Comparison of ENCODE assay signal across 39 cellular contexts in genomic region chr3:40628984-40629383, GRCh38.
"Had no signal": no experiment of that assay in that cellular context is flagged by ENCODE, and none has a peak within 500 bp of the region (broad histone marks: within the 10 kb centered on the region; RNA-seq: fewer than 3 reads in every experiment).

No MANE protein-coding gene starts in this region.

- H3K36me3 Mint-ChIP-seq: activated naive CD8-positive, alpha-beta T cell treated with anti-CD3 and anti-CD28 coated beads for 36 hours; activated naive CD8-positive, alpha-beta T cell treated with anti-CD3 and anti-CD28 coated beads, Interleukin-2, amount 10 ng/mL, durations not matched to agents 7 days and 5 days had no signal

- H3K27ac Mint-ChIP-seq: activated naive CD4-positive, alpha-beta T cell treated with anti-CD3 and anti-CD28 coated beads for 36 hours; activated naive CD4-positive, alpha-beta T cell treated with anti-CD3 and anti-CD28 coated beads, Interleukin-2, amount 10 ng/mL, durations not matched to agents 7 days and 5 days; activated naive CD4-positive, alpha-beta T cell treated with anti-CD3 and anti-CD28 coated beads, Interleukin-2, amount 50 U/mL, for 24 hours; activated naive CD4-positive, alpha-beta T cell treated with anti-CD3 and anti-CD28 coated beads, Interleukin-2, amount 50 U/mL, for 72 hours; activated naive CD8-positive, alpha-beta T cell; activated naive CD8-positive, alpha-beta T cell treated with anti-CD3 and anti-CD28 coated beads for 36 hours; activated naive CD8-positive, alpha-beta T cell treated with anti-CD3 and anti-CD28 coated beads, Interleukin-2, amount 10 ng/mL, durations not matched to agents 7 days and 5 days; activated naive CD8-positive, alpha-beta T cell treated with anti-CD3 and anti-CD28 coated beads, Interleukin-2, amount 50 U/mL, for 24 hours; activated T-cell treated with anti-CD3 and anti-CD28 coated beads, Interleukin-2, amount 50 U/mL, for 24 hours; activated T-cell treated with anti-CD3 and anti-CD28 coated beads, Interleukin-2, amount 50 U/mL, for 72 hours; activated T-helper 1 cell treated with anti-CD3 and anti-CD28 coated beads, Interleukin-12 subunit alpha, Interleukin-12 subunit beta, Interleukin-2, Interleukin-4 antibody, amounts not matched to agents 30 ng/mL and 10 ng/mL and 1 ng/mL, durations not matched to agents 14 hours and 24 hours and 36 hours; activated T-helper 17 cell treated with anti-CD3 and anti-CD28 coated beads, Interleukin-2, amount 50 U/mL, for 72 hours; activated T-helper 2 cell treated with anti-CD3 and anti-CD28 coated beads, Interferon-gamma antibody, Interleukin-2, Interleukin-4, amounts not matched to agents 10 μg/mL and 5 μg/mL and 100 μg/mL, durations not matched to agents 14 hours and 24 hours and 36 hours; brain had no signal

- DNase-seq: activated effector memory CD4-positive, alpha-beta T cell treated with anti-CD3 and anti-CD28 coated beads, Interleukin-2, amount 50 U/mL, for 16 hours; activated effector memory CD4-positive, alpha-beta T cell treated with Interleukin-2 at 50 U/mL for 16 hours; activated gamma-delta T cell; activated gamma-delta T cell treated with Interleukin-2 at 50 U/mL for 16 hours; activated naive CD4-positive, alpha-beta T cell; activated naive CD4-positive, alpha-beta T cell treated with anti-CD3 and anti-CD28 coated beads for 36 hours; activated naive CD4-positive, alpha-beta T cell treated with anti-CD3 and anti-CD28 coated beads, Interleukin-2, amount 10 ng/mL, durations not matched to agents 7 days and 5 days; activated naive CD4-positive, alpha-beta T cell treated with anti-CD3 and anti-CD28 coated beads, Interleukin-2, amount 50 U/mL, for 16 hours; activated naive CD4-positive, alpha-beta T cell treated with Interleukin-2 at 50 U/mL for 16 hours; activated naive CD8-positive, alpha-beta T cell treated with anti-CD3 and anti-CD28 coated beads for 36 hours; activated naive CD8-positive, alpha-beta T cell treated with anti-CD3 and anti-CD28 coated beads, Interleukin-2, amount 10 ng/mL, durations not matched to agents 7 days and 5 days; activated naive CD8-positive, alpha-beta T cell treated with anti-CD3 and anti-CD28 coated beads, Interleukin-2, amount 50 U/mL, for 24 hours; activated T-cell treated with anti-CD3 and anti-CD28 coated beads, Interleukin-2, amount 50 U/mL, for 24 hours; activated T-cell treated with anti-CD3 and anti-CD28 coated beads, Interleukin-2, amount 50 U/mL, for 4 hours; activated T-cell treated with anti-CD3 and anti-CD28 coated beads, Interleukin-2, amount 50 U/mL, for 48 hours; activated T-cell treated with anti-CD3 and anti-CD28 coated beads, Interleukin-2, amount 50 U/mL, for 72 hours; adrenal gland; amniotic stem cell; amygdala; anterior cingulate cortex; aorta; body of pancreas; brain microvascular endothelial cell; caudate nucleus; cerebellar nuclear complex had no signal

- H3K36me3 ChIP-seq: adrenal gland, ascending aorta, brain microvascular endothelial cell, breast epithelium, cardiac muscle cell had no signal

- H3K4me1 Mint-ChIP-seq: activated naive CD4-positive, alpha-beta T cell treated with anti-CD3 and anti-CD28 coated beads, Interleukin-2, amount 10 ng/mL, durations not matched to agents 7 days and 5 days; activated naive CD4-positive, alpha-beta T cell treated with anti-CD3 and anti-CD28 coated beads, Interleukin-2, amount 50 U/mL, for 24 hours; activated naive CD8-positive, alpha-beta T cell treated with anti-CD3 and anti-CD28 coated beads for 36 hours; activated naive CD8-positive, alpha-beta T cell treated with anti-CD3 and anti-CD28 coated beads, Interleukin-2, amount 10 ng/mL, durations not matched to agents 7 days and 5 days; activated T-helper 17 cell treated with anti-CD3 and anti-CD28 coated beads, Interleukin-2, amount 50 U/mL, for 72 hours; brain; central memory CD8-positive, alpha-beta T cell had no signal

- H3K4me3 ChIP-seq: adrenal gland, ascending aorta, body of pancreas, breast epithelium, cardiac muscle cell had no signal

- ATAC-seq: activated naive CD4-positive, alpha-beta T cell treated with anti-CD3 and anti-CD28 coated beads, Interleukin-2, amount 50 U/mL, for 72 hours; activated naive CD8-positive, alpha-beta T cell treated with anti-CD3 and anti-CD28 coated beads, Interleukin-2, amount 50 U/mL, for 24 hours; activated T-cell treated with anti-CD3 and anti-CD28 coated beads, Interleukin-2, amount 50 U/mL, for 4 hours; activated T-cell treated with anti-CD3 and anti-CD28 coated beads, Interleukin-2, amount 50 U/mL, for 72 hours; activated T-helper 17 cell treated with anti-CD3 and anti-CD28 coated beads, Interleukin-2, amount 50 U/mL, for 72 hours; body of pancreas had no signal

- H3K27me3 ChIP-seq: adrenal gland, ascending aorta, body of pancreas, brain microvascular endothelial cell, breast epithelium, cardiac muscle cell had no signal

- FAIRE-seq: astrocyte, bronchial epithelial cell, colon had no signal

- H3K4me1 ChIP-seq: adrenal gland, ascending aorta, body of pancreas, breast epithelium had no signal

- H3K4me3 Mint-ChIP-seq: activated naive CD4-positive, alpha-beta T cell treated with anti-CD3 and anti-CD28 coated beads for 36 hours; activated naive CD4-positive, alpha-beta T cell treated with anti-CD3 and anti-CD28 coated beads, Interleukin-2, amount 10 ng/mL, durations not matched to agents 7 days and 5 days; activated naive CD4-positive, alpha-beta T cell treated with anti-CD3 and anti-CD28 coated beads, Interleukin-2, amount 50 U/mL, for 24 hours; activated naive CD8-positive, alpha-beta T cell; activated naive CD8-positive, alpha-beta T cell treated with anti-CD3 and anti-CD28 coated beads for 36 hours; activated naive CD8-positive, alpha-beta T cell treated with anti-CD3 and anti-CD28 coated beads, Interleukin-2, amount 10 ng/mL, durations not matched to agents 7 days and 5 days; activated naive CD8-positive, alpha-beta T cell treated with anti-CD3 and anti-CD28 coated beads, Interleukin-2, amount 50 U/mL, for 24 hours; activated T-cell treated with anti-CD3 and anti-CD28 coated beads, Interleukin-2, amount 50 U/mL, for 24 hours; activated T-cell treated with anti-CD3 and anti-CD28 coated beads, Interleukin-2, amount 50 U/mL, for 4 hours; activated T-cell treated with anti-CD3 and anti-CD28 coated beads, Interleukin-2, amount 50 U/mL, for 72 hours; activated T-helper 1 cell treated with anti-CD3 and anti-CD28 coated beads, Interleukin-12 subunit alpha, Interleukin-12 subunit beta, Interleukin-2, Interleukin-4 antibody, amounts not matched to agents 30 ng/mL and 10 ng/mL and 1 ng/mL, durations not matched to agents 14 hours and 24 hours and 36 hours; activated T-helper 17 cell treated with anti-CD3 and anti-CD28 coated beads, Interleukin-2, amount 50 U/mL, for 72 hours; brain; central memory CD8-positive, alpha-beta T cell had no signal

- H3K27ac ChIP-seq: adrenal gland, ascending aorta, body of pancreas, brain microvascular endothelial cell, breast epithelium, cardiac muscle cell had no signal
